In genomic region chr15:75689429-75689828, GRCh38 we compare ENCODE assay signal across 1 cellular context. TPM values are rescaled to one million over a fixed set of nuclear protein-coding genes. Genes with fewer than 3 reads are reported as not detected.
"Had no signal": no experiment of that assay in that cellular context is flagged by ENCODE, and none has a peak within 500 bp of the region (broad histone marks: within the 10 kb centered on the region; RNA-seq: fewer than 3 reads in every experiment).

No MANE protein-coding gene starts in this region.

RNA-seq across cellular contexts. Expression of gene CSPG4, which starts 23.2 kb away (rescaled TPM):
- total RNA-seq: endothelial cell of umbilical vein had no signal
- polyA plus RNA-seq: endothelial cell of umbilical vein had no signal
